ENCODE assay signal across 29 cellular contexts in the genomic region with DNA sequence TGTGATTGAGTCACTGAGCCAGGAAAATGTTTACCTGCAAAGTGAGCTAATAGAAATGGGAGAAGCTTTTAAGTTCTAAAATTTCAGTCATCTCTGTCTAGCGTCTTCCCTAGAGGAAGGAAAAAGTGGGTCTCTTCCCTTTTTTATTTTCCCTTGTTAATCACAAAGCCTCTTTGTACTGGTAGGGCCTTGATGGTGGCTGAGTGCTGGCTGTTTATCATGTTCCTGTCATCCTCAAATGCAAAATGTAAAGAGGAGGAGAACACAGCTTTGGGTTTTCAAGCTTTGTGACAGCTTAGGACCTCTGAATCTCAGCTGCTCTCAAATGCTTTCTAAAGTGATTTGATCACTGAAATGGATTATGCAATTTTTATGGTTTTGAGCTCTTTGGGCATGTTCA.
A peak's percentile ranks its signal among the peaks of the same experiment; 100 is the strongest.
DNase-seq lines count a peak whose midpoint lies in the region; ATAC-seq, FAIRE-seq and TF ChIP-seq lines count a peak whose summit lies in the region.
"Had no signal": no experiment of that assay in that cellular context is flagged by ENCODE, and none has a peak within 500 bp of the region (broad histone marks: within the 10 kb centered on the region; RNA-seq: fewer than 3 reads in every experiment).

No MANE protein-coding gene starts in this region.

- TF ChIP-seq POLR2A in HepG2 (IDR thresholded peaks at IDR 0.05; ENCODE audit: insufficient read depth in 1 of 2, low read depth in 2 of 2, low read length in 2 of 2) (no peak), right lobe of liver (IDR thresholded peaks at IDR 0.05) (no peak), K562 (conservative IDR thresholded peaks at IDR 0.05) (no peak), testis (IDR thresholded peaks at IDR 0.05) (no peak)

- H3K36me3 Mint-ChIP-seq in CD4-positive, alpha-beta T cell (ENCODE audit: low read depth), result no peaks in the 10 kb centered on the region

- H3K27me3 ChIP-seq in HepG2 (ENCODE audit: control insufficient read depth in 1 of 2, insufficient read depth in 2 of 2, low read length in 2 of 2) (no peaks in the 10 kb centered on the region), right lobe of liver (no peaks in the 10 kb centered on the region), K562 (ENCODE audit: control insufficient read depth in 2 of 2, insufficient read depth in 2 of 2, low read length in 2 of 2) (no peaks in the 10 kb centered on the region), testis (no peaks in the 10 kb centered on the region)
- H3K27me3 ChIP-seq in CD4-positive, alpha-beta T cell (ENCODE audit: control insufficient read depth, insufficient read depth, low read length), result no peaks in the 10 kb centered on the region
- H3K27me3 ChIP-seq: adrenal gland; BLaER1 treated with 17β-estradiol and CSF1 and Interleukin-3, amounts not matched to agents 10 nM and 100 nM; esophagus muscularis mucosa; gastrocnemius medialis; MG63 had no signal

- in situ Hi-C loops in HepG2 (cut with HindIII; ENCODE audit: extremely low pct_ligation_motif_present, low pct_unique_long_range_greater_than_20kb), result no loop called here
- in situ Hi-C loops in K562 (cut with MboI), result no loop called here

- H3K9me3 Mint-ChIP-seq in CD4-positive, alpha-beta T cell, result no peaks in the 10 kb centered on the region
- H3K9me3 Mint-ChIP-seq: activated CD4-positive, alpha-beta T cell treated with anti-CD3 and anti-CD28 coated beads, Interleukin-2, amount 10 ng/mL, durations not matched to agents 24 days and 14 days; activated T-cell treated with anti-CD3 and anti-CD28 coated beads, Interleukin-2, amount 50 U/mL, for 4 hours; effector memory CD8-positive, alpha-beta T cell; IgD-negative memory B cell had no signal

- H3K27ac ChIP-seq in HepG2 (ENCODE audit: extremely low read length, insufficient read depth, low read length), result no peak overlapping the region
- H3K27ac ChIP-seq in right lobe of liver, result no peak overlapping the region
- H3K27ac ChIP-seq in K562 (ENCODE audit: extremely low read depth, low read depth, low read length), result no peak overlapping the region
- no peak overlapping the region for H3K27ac ChIP-seq in CD4-positive, alpha-beta T cell (ENCODE audit: low read depth, low read length)
- no peak overlapping the region for H3K27ac ChIP-seq in testis
- H3K27ac ChIP-seq: adrenal gland; BLaER1 treated with 17β-estradiol and CSF1 and Interleukin-3, amounts not matched to agents 10 nM and 100 nM; esophagus muscularis mucosa; gastrocnemius medialis; WERI-Rb-1 had no signal

- H3K79me2 ChIP-seq in HepG2 (ENCODE audit: insufficient read depth, low read length) (no peaks in the 10 kb centered on the region), K562 (ENCODE audit: control insufficient read depth, insufficient read depth, low read length) (no peaks in the 10 kb centered on the region; the same call in 2 of the 3 replicates)

- no peak overlapping the region for H2AFZ ChIP-seq in HepG2 (ENCODE audit: low read length)
- H2AFZ ChIP-seq in K562 (ENCODE audit: low read depth, low read length), result no peak overlapping the region

- no peak overlapping the region for H3K27ac Mint-ChIP-seq in CD4-positive, alpha-beta T cell
- H3K27ac Mint-ChIP-seq: activated CD4-positive, alpha-beta T cell treated with anti-CD3 and anti-CD28 coated beads, Interleukin-2, amount 10 ng/mL, durations not matched to agents 24 days and 14 days; effector memory CD8-positive, alpha-beta T cell; IgD-negative memory B cell had no signal

- TF ChIP-seq CTCF in HepG2 (CRISPR knock-in tag; IDR thresholded peaks at IDR 0.05) (no peak), right lobe of liver (IDR thresholded peaks at IDR 0.05) (no peak), K562 (IDR thresholded peaks at IDR 0.05 in 2 of 3, conservative IDR thresholded peaks at IDR 0.05 in 1 of 3; ENCODE audit: insufficient read depth in 2 of 3, low read depth in 1 of 3, low read length in 3 of 3) (no peak), testis (IDR thresholded peaks at IDR 0.05) (no peak)
- no peak for TF ChIP-seq CTCF in CD4-positive, alpha-beta T cell (IDR thresholded peaks at IDR 0.05)

- H3K36me3 ChIP-seq in HepG2 (replicated peaks in 1 of 2; ENCODE audit: control insufficient read depth in 1 of 2, insufficient read depth in 2 of 2, low read length in 2 of 2), result no peaks in the 10 kb centered on the region; a peak in 2 of 5 replicates
- H3K36me3 ChIP-seq in right lobe of liver, result no peaks in the 10 kb centered on the region
- no peaks in the 10 kb centered on the region for H3K36me3 ChIP-seq in K562 (ENCODE audit: control insufficient read depth, insufficient read depth, low read length)
- H3K36me3 ChIP-seq in testis (ENCODE audit: low read depth, missing control alignments), result no peaks in the 10 kb centered on the region
- H3K36me3 ChIP-seq: adrenal gland, esophagus muscularis mucosa, gastrocnemius medialis, MG63, WERI-Rb-1 had no signal

- no peak overlapping the region for H3K4me3 Mint-ChIP-seq in CD4-positive, alpha-beta T cell
- H3K4me3 Mint-ChIP-seq: activated CD4-positive, alpha-beta T cell treated with anti-CD3 and anti-CD28 coated beads, Interleukin-2, amount 10 ng/mL, durations not matched to agents 24 days and 14 days; activated T-cell treated with anti-CD3 and anti-CD28 coated beads, Interleukin-2, amount 50 U/mL, for 4 hours; effector memory CD8-positive, alpha-beta T cell; IgD-negative memory B cell had no signal

- no peak for TF ChIP-seq EP300 in HepG2 (IDR thresholded peaks at IDR 0.05; ENCODE audit: low read depth in 2 of 2, low read length in 2 of 2)
- no peak for TF ChIP-seq EP300 in HepG2 (CRISPR knock-in tag; IDR thresholded peaks at IDR 0.05; ENCODE audit: borderline replicate concordance)
- TF ChIP-seq EP300 in K562 (IDR thresholded peaks at IDR 0.05; ENCODE audit: low read length), result no peak

- ATAC-seq in HepG2, result no peak
- no peak for ATAC-seq in right lobe of liver
- ATAC-seq in K562, result no peak
- no peak for ATAC-seq in CD4-positive, alpha-beta T cell (ENCODE audit: poor library complexity)
- ATAC-seq in HG03439 (IDR thresholded peaks at IDR 0.05; ENCODE audit: unreplicated experiment), result no peak
- ATAC-seq: activated T-cell treated with anti-CD3 and anti-CD28 coated beads, Interleukin-2, amount 50 U/mL, for 4 hours; effector memory CD8-positive, alpha-beta T cell; gastrocnemius medialis; Right ventricle myocardium inferior had no signal

- no peak overlapping the region for H3K4me3 ChIP-seq in HepG2 (replicated peaks in 1 of 3; ENCODE audit: insufficient read depth in 1 of 3, low read depth in 2 of 3, low read length in 3 of 3)
- no peak overlapping the region for H3K4me3 ChIP-seq in right lobe of liver
- no peak overlapping the region for H3K4me3 ChIP-seq in K562
- no peak overlapping the region for H3K4me3 ChIP-seq in testis
- H3K4me3 ChIP-seq: adrenal gland; BLaER1 treated with 17β-estradiol and CSF1 and Interleukin-3, amounts not matched to agents 10 nM and 100 nM; esophagus muscularis mucosa; gastrocnemius medialis; MG63 had no signal

- H3K4me1 Mint-ChIP-seq in CD4-positive, alpha-beta T cell (ENCODE audit: low read depth), result peaks cover 9% of the 10 kb centered on the region

- no peaks in the 10 kb centered on the region for H3K27me3 Mint-ChIP-seq in CD4-positive, alpha-beta T cell
- H3K27me3 Mint-ChIP-seq: activated CD4-positive, alpha-beta T cell treated with anti-CD3 and anti-CD28 coated beads, Interleukin-2, amount 10 ng/mL, durations not matched to agents 24 days and 14 days; effector memory CD8-positive, alpha-beta T cell; IgD-negative memory B cell; progenitor cell of endocrine pancreas had no signal

- 100% methylated on average over 1 of the region's 1 CpG for WGBS in HepG2 (ENCODE audit: low lambda C conversion rate)
- 27% methylated on average over 1 of the region's 1 CpG for WGBS in right lobe of liver (ENCODE audit: insufficient coverage, low coverage, low lambda C conversion rate, missing lambda C conversion rate)
- 67% methylated on average over 1 of the region's 1 CpG for WGBS in K562 (ENCODE audit: insufficient coverage, low coverage, missing lambda C conversion rate)
- 69 to 71% methylated on average over 1 of the region's 1 CpG for whole genome bisulfite sequencing in testis, 2 donors

- no peaks in the 10 kb centered on the region for H3K9me3 ChIP-seq in HepG2 (ENCODE audit: low read length)
- no peaks in the 10 kb centered on the region for H3K9me3 ChIP-seq in right lobe of liver
- no peaks in the 10 kb centered on the region for H3K9me3 ChIP-seq in K562 (replicated peaks; ENCODE audit: control insufficient read depth, insufficient read depth, low read depth, low read length)
- H3K9me3 ChIP-seq in CD4-positive, alpha-beta T cell (ENCODE audit: control insufficient read depth, low read length), result no peaks in the 10 kb centered on the region
- H3K9me3 ChIP-seq in testis, result no peaks in the 10 kb centered on the region
- H3K9me3 ChIP-seq: BLaER1 treated with 17β-estradiol and CSF1 and Interleukin-3, amounts not matched to agents 10 nM and 100 nM; esophagus muscularis mucosa; gastrocnemius medialis; MG63 had no signal

- H3K4me2 ChIP-seq in HepG2 (ENCODE audit: low read depth, low read length) (no peak overlapping the region), K562 (ENCODE audit: insufficient read depth, low read length) (no peak overlapping the region)
- H3K4me2 ChIP-seq: BLaER1 treated with 17β-estradiol and CSF1 and Interleukin-3, amounts not matched to agents 10 nM and 100 nM had no signal

- no peaks in the 10 kb centered on the region for H4K20me1 ChIP-seq in HepG2 (ENCODE audit: insufficient read depth, low read length)
- H4K20me1 ChIP-seq in K562 (replicated peaks; ENCODE audit: control insufficient read depth, insufficient read depth, low read length), result no peaks in the 10 kb centered on the region

- FAIRE-seq in HepG2 (lab: Jason Lieb, UNC), result no peak
- FAIRE-seq in K562 (lab: Jason Lieb, UNC), result no peak
- FAIRE-seq: colon, kidney, urothelium cell line had no signal

- no peak overlapping the region for H3K9ac ChIP-seq in HepG2 (ENCODE audit: insufficient read depth, low read depth, low read length)
- no peak overlapping the region for H3K9ac ChIP-seq in K562 (ENCODE audit: insufficient read depth in 1 of 2, low read depth in 2 of 2, low read length in 2 of 2)
- H3K9ac ChIP-seq: BLaER1 treated with 17β-estradiol and CSF1 and Interleukin-3, amounts not matched to agents 10 nM and 100 nM had no signal

- BruUV-seq in HepG2 (replicated peaks; lab: Mats Ljungman, UMichigan) (no TSS peak), K562 (replicated peaks; lab: Mats Ljungman, UMichigan) (no TSS peak)

- DNase-seq in HepG2 (ENCODE audit: low spot score), result no peak
- no peak for DNase-seq in right lobe of liver
- no peak for DNase-seq in K562 (ENCODE audit: extremely low read depth in 1 of 4, low spot score in 3 of 4)
- peak; percentile 31 for DNase-seq in medulla oblongata (ENCODE audit: extremely low spot score)
- DNase-seq in CD4-positive, alpha-beta T cell, result no peak
- DNase-seq in DMS79 treated with DMSO at 0.1 percent for 48 hours (lab: John Stamatoyannopoulos, UW), result no peak
- DNase-seq in testis, result no peak
- DNase-seq: activated CD4-positive, alpha-beta T cell treated with anti-CD3 and anti-CD28 coated beads, Interleukin-2, amount 10 ng/mL, durations not matched to agents 24 days and 14 days; activated naive CD4-positive, alpha-beta T cell; activated T-cell treated with anti-CD3 and anti-CD28 coated beads, Interleukin-2, amount 50 U/mL, for 4 hours; adrenal gland; Calu3; effector memory CD8-positive, alpha-beta T cell; gastrocnemius medialis; H7; kidney; MG63; NCI-H345; small intestine; stimulated activated CD4-positive, alpha-beta T cell treated with anti-CD3 and anti-CD28 coated beads, Interleukin-1b, Interleukin-23, amount 100 ng/mL, for 48 hours; WERI-Rb-1 had no signal

- POLR2A ChIA-PET in HepG2 (lab: Yijun Ruan, JAX) (no interaction called here), K562 (lab: Yijun Ruan, JAX) (no interaction called here)
- POLR2A ChIA-PET in CD4-positive, alpha-beta T cell (lab: Charles Lee), result no interaction called here

- TF ChIP-seq RAD21 in HepG2 (CRISPR knock-in tag; IDR thresholded peaks at IDR 0.05) (no peak), K562 (CRISPR knock-in tag; conservative IDR thresholded peaks at IDR 0.05 in 1 of 2, IDR thresholded peaks at IDR 0.05 in 1 of 2) (no peak)

- CTCF ChIA-PET in HepG2 (lab: Yijun Ruan, JAX; ENCODE audit: low intra/inter-chr PET ratio, low total read pairs), result no interaction called here
- CTCF ChIA-PET in K562 (lab: Yijun Ruan, JAX; ENCODE audit: low intra/inter-chr PET ratio), result no interaction called here
- CTCF ChIA-PET in CD4-positive, alpha-beta T cell (lab: Charles Lee), result no interaction called here

- no peaks in the 10 kb centered on the region for H3K9me1 ChIP-seq in K562 (ENCODE audit: control insufficient read depth, insufficient read depth, low read length)

- intact Hi-C loops in HepG2 (cut with micrococcal nuclease; ENCODE audit: unreplicated experiment) (no loop called here), right lobe of liver (cut with DNase I) (no loop called here), K562 (cut with micrococcal nuclease) (no loop called here), testis (cut with DNase I; ENCODE audit: low total_unique reads) (no loop called here)
- intact Hi-C loops in CD4-positive, alpha-beta T cell (cut with DNase I, micrococcal nuclease), result no loop called here

- H3K4me1 ChIP-seq in HepG2 (ENCODE audit: insufficient read depth, low read length), result no peaks in the 10 kb centered on the region
- no peaks in the 10 kb centered on the region for H3K4me1 ChIP-seq in right lobe of liver
- H3K4me1 ChIP-seq in K562 (replicated peaks in 1 of 2; ENCODE audit: control insufficient read depth in 2 of 2, insufficient read depth in 2 of 2, low read length in 2 of 2), result 0 out of 5 replicates have a peak, but pooled peaks cover 0 to 3% of the 10 kb centered on the region in 2 experiments
- H3K4me1 ChIP-seq in testis, result peaks cover 11% of the 10 kb centered on the region
- H3K4me1 ChIP-seq: gastrocnemius medialis had no signal
